8 cellular contexts compared by ENCODE assay signal in the genomic region with DNA sequence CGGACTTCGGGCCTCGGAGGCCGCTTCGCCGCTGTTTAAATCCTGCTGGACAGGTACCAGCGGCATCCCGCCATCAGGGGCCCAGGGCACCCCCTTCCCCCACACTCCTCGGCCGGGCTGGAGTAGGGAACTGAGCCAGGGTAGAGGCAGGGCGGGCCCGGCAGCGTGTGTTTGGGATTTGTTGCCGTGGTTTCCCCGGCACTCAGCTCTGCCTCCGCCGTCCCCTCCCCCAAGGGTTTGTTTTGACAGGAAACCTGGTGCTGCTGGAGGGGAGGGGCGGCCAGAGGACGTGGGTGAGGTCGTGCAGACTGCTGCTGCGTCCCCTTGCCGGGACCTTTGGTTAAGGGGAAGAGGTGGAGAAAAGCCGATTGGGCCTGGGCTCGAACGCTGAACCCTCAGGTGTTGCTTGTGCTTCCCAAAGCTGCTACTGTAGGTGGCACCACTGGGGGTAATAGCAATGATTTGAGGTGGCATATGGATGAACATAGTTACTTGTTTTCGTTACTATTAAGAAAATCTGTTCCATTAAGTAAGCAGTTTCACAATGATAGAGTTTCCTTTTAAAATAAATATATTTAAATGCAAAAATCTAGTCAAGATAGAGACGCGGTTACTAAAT. TPM values are rescaled to one million over a fixed set of nuclear protein-coding genes. Genes with fewer than 3 reads are reported as not detected.
DNase-seq lines count a peak whose midpoint lies in the region; TF ChIP-seq lines count a peak whose summit lies in the region.

No MANE protein-coding gene starts in this region.

- H3K36me3 ChIP-seq in cardiac muscle cell = no peaks in the 10 kb centered on the region
- H3K36me3 ChIP-seq in parathyroid adenoma (ENCODE audit: control insufficient read depth, insufficient read depth, low read length) = no peaks in the 10 kb centered on the region
- H3K36me3 ChIP-seq in thyroid gland = no peaks in the 10 kb centered on the region

- intact Hi-C loops in thyroid gland (cut with DNase I) = no loop called here

- peak overlapping the region; percentile 56 for H3K9ac ChIP-seq in parathyroid adenoma

- H3K4me3 ChIP-seq in cardiac muscle cell (peak overlapping the region; percentile 94), parathyroid adenoma (ENCODE audit: low read depth, low read length) (peak overlapping the region; percentile 98), thyroid gland (replicated peaks in 1 of 3) (peak overlapping the region; percentile 79 to 90 (median 84))

- H3K27ac ChIP-seq in cardiac muscle cell (peak overlapping the region; percentile 100), parathyroid adenoma (peak overlapping the region; percentile 97), thyroid gland (peak overlapping the region; percentile 92 to 99 (median 97))

- TF ChIP-seq CTCF in cardiac muscle cell (IDR thresholded peaks at IDR 0.05; ENCODE audit: low read depth, low read length) (peak; percentile 6), parathyroid adenoma (IDR thresholded peaks at IDR 0.05) (peak; percentile 4), thyroid gland (IDR thresholded peaks at IDR 0.05) (peak in 1 of 6 experiments; percentile 8)

- H3K9me3 ChIP-seq in cardiac muscle cell (ENCODE audit: low read depth) (no peaks in the 10 kb centered on the region), parathyroid adenoma (ENCODE audit: control insufficient read depth, low read length) (no peaks in the 10 kb centered on the region), thyroid gland (no peaks in the 10 kb centered on the region)

- H3K79me2 ChIP-seq in parathyroid adenoma = peaks cover 3% of the 10 kb centered on the region

- peak overlapping the region; percentile 89 for H3K4me2 ChIP-seq in parathyroid adenoma (ENCODE audit: low read length)

- DNase-seq in NCI-H526 (lab: John Stamatoyannopoulos, UW) (peak; percentile 26 to 62), NCI-H526 treated with DMSO at 0.1 percent for 48 hours (lab: John Stamatoyannopoulos, UW) (no peak), KG1 (lab: John Stamatoyannopoulos, UW) (peak; percentile 31), SW480 (ENCODE audit: low spot score) (peak; percentile 33), cardiac muscle cell (ENCODE audit: low read depth in 1 of 2, low spot score in 1 of 2) (peak; percentile 86 to 89), thyroid gland (peak; percentile 89 to 90)
- DNase-seq in activated naive CD8-positive, alpha-beta T cell treated with anti-CD3 and anti-CD28 coated beads, Interleukin-2, amount 50 U/mL, for 16 hours (ENCODE audit: low read depth, low spot score) = peak; percentile 38

- TF ChIP-seq POLR2A in thyroid gland (IDR thresholded peaks at IDR 0.05) = peak in 1 of 2 donors; percentile 41

- H3K4me1 ChIP-seq in cardiac muscle cell (ENCODE audit: low read depth) = peaks cover 28% of the 10 kb centered on the region
- H3K4me1 ChIP-seq in parathyroid adenoma = peaks cover 29% of the 10 kb centered on the region
- peaks cover 44 to 50% of the 10 kb centered on the region in 2 donors for H3K4me1 ChIP-seq in thyroid gland

- peak overlapping the region; percentile 90 for H2AFZ ChIP-seq in parathyroid adenoma

- 4 to 6% methylated on average over 12 to 18 of the region's 28 CpGs for WGBS in thyroid gland, 2 donors

- H3K27me3 ChIP-seq in cardiac muscle cell (no peaks in the 10 kb centered on the region), parathyroid adenoma (ENCODE audit: control insufficient read depth, insufficient read depth, low read length) (no peaks in the 10 kb centered on the region), thyroid gland (no peaks in the 10 kb centered on the region)

RNA-seq across cellular contexts. Expression of a gene that starts 0.8 kb away (rescaled TPM):
- 22.1 and 31.5 TPM in 2 replicates for total RNA-seq in cardiac muscle cell
- polyA plus RNA-seq in cardiac muscle cell = 9.0 and 13.2 TPM in 2 replicates
- 10 to 100 TPM; 39.7 to 72.3 (median 59.9) TPM for total RNA-seq in thyroid gland

RNA-seq across cellular contexts. Expression of a gene that starts 54.2 kb away (rescaled TPM):
- total RNA-seq in cardiac muscle cell (10.7 and 11.5 TPM in 2 replicates), thyroid gland (10 to 100 TPM in 3 of 4 donors, 1 to 10 TPM in 1; 6.0 to 13.8 (median 12.0) TPM)
- 8.5 and 12.2 TPM in 2 replicates for polyA plus RNA-seq in cardiac muscle cell

RNA-seq across cellular contexts. Expression of a gene that starts 55.5 kb away (rescaled TPM):
- total RNA-seq in cardiac muscle cell (119 and 139 TPM in 2 replicates), thyroid gland (10 to 100 TPM; 40.7 to 55.5 (median 48.9) TPM)
- 151 and 173 TPM in 2 replicates for polyA plus RNA-seq in cardiac muscle cell
